25 cellular contexts compared by ENCODE assay signal in the genomic region with DNA sequence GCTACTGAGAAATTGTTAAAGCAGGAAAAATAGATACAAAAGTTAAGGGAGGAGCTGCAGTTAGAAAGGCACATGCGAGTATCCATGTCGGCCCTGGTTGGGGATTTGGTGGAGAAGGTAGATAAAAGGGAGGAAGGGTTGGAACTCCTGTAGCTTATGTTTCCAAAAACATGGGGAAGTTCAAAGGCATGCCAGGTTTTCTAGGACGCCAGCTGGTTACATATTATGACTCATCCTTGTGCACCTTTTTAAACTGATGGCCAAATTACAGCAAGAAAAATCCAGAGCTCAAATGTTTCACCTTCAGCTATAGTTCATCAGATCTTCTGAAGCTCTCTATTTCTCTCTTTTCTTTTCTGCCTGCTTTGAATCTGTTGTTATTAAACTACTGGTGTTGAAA. TPM values are rescaled to one million over a fixed set of nuclear protein-coding genes. Genes with fewer than 3 reads are reported as not detected.
DNase-seq lines count a peak whose midpoint lies in the region; ATAC-seq and TF ChIP-seq lines count a peak whose summit lies in the region.
"Had no signal": no experiment of that assay in that cellular context is flagged by ENCODE, and none has a peak within 500 bp of the region (broad histone marks: within the 10 kb centered on the region; RNA-seq: fewer than 3 reads in every experiment).

No MANE protein-coding gene starts in this region.

- no peaks in the 10 kb centered on the region for H3K36me3 Mint-ChIP-seq in activated T-cell treated with anti-CD3 and anti-CD28 coated beads, Interleukin-2, amount 50 U/mL, for 72 hours (ENCODE audit: insufficient read depth in 2 of 2)
- H3K36me3 Mint-ChIP-seq: CD4-positive, alpha-beta memory T cell; natural killer cell treated with Interleukin-12 subunit alpha and Interleukin-12 subunit beta and Interleukin-15 and Interleukin-18, amount 100 ng/mL, for 72 hours; stimulated activated memory B cell treated with anti-CD40 and anti-IgM and Interleukin-4, amounts not matched to agents 10 μg/mL and 1 μg/mL and 100 μg/mL, for 72 hours had no signal

- H3K9me3 Mint-ChIP-seq in activated T-cell treated with anti-CD3 and anti-CD28 coated beads, Interleukin-2, amount 50 U/mL, for 72 hours = no peaks in the 10 kb centered on the region
- H3K9me3 Mint-ChIP-seq: natural killer cell treated with Interleukin-12 subunit alpha and Interleukin-12 subunit beta and Interleukin-15 and Interleukin-18, amount 100 ng/mL, for 72 hours; stimulated activated memory B cell treated with anti-CD40 and anti-IgM and Interleukin-4, amounts not matched to agents 10 μg/mL and 1 μg/mL and 100 μg/mL, for 72 hours had no signal

- no peak overlapping the region for H3K27ac ChIP-seq in HEK293 (ENCODE audit: extremely low read depth, low read depth, low read length)
- H3K27ac ChIP-seq in PC-3 (ENCODE audit: low read length) = no peak overlapping the region
- peak overlapping the region; percentile 75 to 85 (median 78) for H3K27ac ChIP-seq in gastrocnemius medialis
- no peak overlapping the region for H3K27ac ChIP-seq in right cardiac atrium (ENCODE audit: low read length)
- H3K27ac ChIP-seq in uterus = no peak overlapping the region
- H3K27ac ChIP-seq: PC-9, SJCRH30, WERI-Rb-1 had no signal

- BruUV-seq in PC-3 (replicated peaks; lab: Mats Ljungman, UMichigan) = no TSS peak

- no peak overlapping the region for H3K9ac ChIP-seq in PC-3 (ENCODE audit: low read length)

- no peaks in the 10 kb centered on the region for H3K27me3 ChIP-seq in PC-3 (ENCODE audit: low read length)
- H3K27me3 ChIP-seq in gastrocnemius medialis = no peaks in the 10 kb centered on the region
- H3K27me3 ChIP-seq in right cardiac atrium (ENCODE audit: control insufficient read depth, insufficient read depth) = no peaks in the 10 kb centered on the region
- no peaks in the 10 kb centered on the region for H3K27me3 ChIP-seq in uterus
- H3K27me3 ChIP-seq: SJCRH30 had no signal

- H3K27me3 Mint-ChIP-seq in activated T-cell treated with anti-CD3 and anti-CD28 coated beads, Interleukin-2, amount 50 U/mL, for 72 hours (ENCODE audit: low read depth) = peaks cover under 1% of the 10 kb centered on the region

- DNase-seq in PC-3 = peak; percentile 67
- peak; percentile 54 to 85 for DNase-seq in cerebellar nuclear complex (lab: John Stamatoyannopoulos, UW)
- DNase-seq in gastrocnemius medialis = peak; percentile 37 to 44
- DNase-seq in activated T-cell treated with anti-CD3 and anti-CD28 coated beads, Interleukin-2, amount 50 U/mL, for 72 hours = no peak
- DNase-seq in right cardiac atrium = no peak
- no peak for DNase-seq in uterus
- DNase-seq: activated CD4-positive, alpha-beta T cell treated with anti-CD3 and anti-CD28 coated beads, Interleukin-2, amount 50 U/mL, for 1 hour; activated CD8-positive, alpha-beta memory T cell treated with anti-CD3 and anti-CD28 coated beads, Interleukin-2, amount 50 U/mL, for 48 hours; activated effector memory CD4-positive, alpha-beta T cell treated with anti-CD3 and anti-CD28 coated beads, Interleukin-2, amount 50 U/mL, for 16 hours; CD4-positive, alpha-beta memory T cell; DMS79 treated with DMSO at 0.1 percent for 48 hours; effector CD8-positive, alpha-beta T cell; H7; left colon; midbrain; NCI-H1105; NCI-H2081 treated with DMSO at 0.1 percent for 48 hours; SJCRH30; stimulated activated CD4-positive, alpha-beta T cell treated with anti-CD3 and anti-CD28 coated beads, Interleukin-1b, Interleukin-23, amount 100 ng/mL, for 48 hours; T-helper 17 cell; WERI-Rb-1 had no signal

- peak overlapping the region; percentile 16; the same call in 1 of the 2 replicates for H3K4me2 ChIP-seq in PC-3 (ENCODE audit: low read length)
- H3K4me2 ChIP-seq: PC-9 had no signal

- H3K9me3 ChIP-seq in HEK293 (ENCODE audit: control insufficient read depth, insufficient read depth, low read depth, low read length) (no peaks in the 10 kb centered on the region), PC-3 (ENCODE audit: low read length) (no peaks in the 10 kb centered on the region), gastrocnemius medialis (no peaks in the 10 kb centered on the region), right cardiac atrium (ENCODE audit: control insufficient read depth, low read length) (no peaks in the 10 kb centered on the region), uterus (no peaks in the 10 kb centered on the region)
- H3K9me3 ChIP-seq: SJCRH30 had no signal

- peaks cover 8% of the 10 kb centered on the region for H3K4me1 Mint-ChIP-seq in activated T-cell treated with anti-CD3 and anti-CD28 coated beads, Interleukin-2, amount 50 U/mL, for 72 hours (ENCODE audit: low read depth)

- H3K9me2 ChIP-seq in PC-3 (replicated peaks; ENCODE audit: low read length) = no peaks in the 10 kb centered on the region

- no peaks in the 10 kb centered on the region for H3F3A ChIP-seq in PC-3 (ENCODE audit: low read length, unreplicated experiment)

- POLR2A ChIA-PET in HEK293 (lab: Yijun Ruan, JAX) = interaction anchor here (0.6 kb wide), 1 partner anchor 19 kb away, joined by 5 read pairs; no protein-coding TSS in a partner anchor
- POLR2A ChIA-PET in PC-3 (lab: Charles Lee; ENCODE audit: unreplicated experiment) = interaction anchor here (0.6 kb wide), 3 partner anchors 70 to 398 kb away, joined by 3 to 5 read pairs (median 4); no protein-coding TSS in a partner anchor

- in situ Hi-C loops in gastrocnemius medialis (cut with MboI; ENCODE audit: low sequenced_read_pairs in 4 of 4) = loop anchor here in 3 of 4 donors (10.0 to 25.0 kb wide), 2 partner anchors 229 to 683 kb away; a partner anchor contains a TSS

- no peaks in the 10 kb centered on the region for H3K79me2 ChIP-seq in PC-3 (ENCODE audit: low read length)

- no peak overlapping the region for H2AFZ ChIP-seq in PC-3 (ENCODE audit: low read length)
- H2AFZ ChIP-seq: PC-9 had no signal

- no peaks in the 10 kb centered on the region for H3K4me1 ChIP-seq in HEK293 (ENCODE audit: control insufficient read depth, insufficient read depth, low read length)
- peaks cover 16% of the 10 kb centered on the region for H3K4me1 ChIP-seq in PC-3 (ENCODE audit: insufficient read depth, low read length)
- H3K4me1 ChIP-seq in gastrocnemius medialis = peaks cover 14 to 27% of the 10 kb centered on the region in 2 donors
- no peaks in the 10 kb centered on the region for H3K4me1 ChIP-seq in right cardiac atrium (ENCODE audit: control insufficient read depth, insufficient read depth, low read length)
- no peaks in the 10 kb centered on the region for H3K4me1 ChIP-seq in uterus
- H3K4me1 ChIP-seq: SJCRH30 had no signal

- no peaks in the 10 kb centered on the region for H4K20me1 ChIP-seq in PC-3 (ENCODE audit: low read length)

- 71% methylated on average over 3 of the region's 3 CpGs for WGBS in right cardiac atrium

- H3K4me3 Mint-ChIP-seq in activated T-cell treated with anti-CD3 and anti-CD28 coated beads, Interleukin-2, amount 50 U/mL, for 72 hours = no peak overlapping the region
- H3K4me3 Mint-ChIP-seq: CD4-positive, alpha-beta memory T cell; natural killer cell treated with Interleukin-12 subunit alpha and Interleukin-12 subunit beta and Interleukin-15 and Interleukin-18, amount 100 ng/mL, for 72 hours; stimulated activated memory B cell treated with anti-CD40 and anti-IgM and Interleukin-4, amounts not matched to agents 10 μg/mL and 1 μg/mL and 100 μg/mL, for 72 hours; T-helper 17 cell had no signal

- no peak overlapping the region for H3K4me3 ChIP-seq in HEK293 (ENCODE audit: low read depth, low read length)
- no peak overlapping the region for H3K4me3 ChIP-seq in PC-3 (ENCODE audit: low read length)
- peak overlapping the region in 1 of 4 donors; percentile 22 for H3K4me3 ChIP-seq in gastrocnemius medialis
- no peak overlapping the region for H3K4me3 ChIP-seq in right cardiac atrium (ENCODE audit: low read length)
- H3K4me3 ChIP-seq in uterus = no peak overlapping the region
- H3K4me3 ChIP-seq: PC-9, SJCRH30 had no signal

- intact Hi-C loops in PC-3 (cut with micrococcal nuclease) = no loop called here
- intact Hi-C loops in gastrocnemius medialis (cut with DNase I; ENCODE audit: low total_unique reads) = loop anchor here (1.0 to 10.0 kb wide), 2 partner anchors 122 to 699 kb away; a partner anchor contains a TSS
- intact Hi-C loops in right cardiac atrium (cut with DNase I) = no loop called here
- intact Hi-C loops in uterus (cut with DNase I; ENCODE audit: low total_unique reads) = no loop called here

- H3K36me3 ChIP-seq in HEK293 (ENCODE audit: control insufficient read depth in 2 of 2, insufficient read depth in 1 of 2, low read length in 2 of 2) (no peaks in the 10 kb centered on the region), PC-3 (ENCODE audit: low read depth, low read length) (no peaks in the 10 kb centered on the region), gastrocnemius medialis (no peaks in the 10 kb centered on the region), uterus (no peaks in the 10 kb centered on the region)
- H3K36me3 ChIP-seq: SJCRH30, WERI-Rb-1 had no signal

- no peak overlapping the region for H3K27ac Mint-ChIP-seq in activated T-cell treated with anti-CD3 and anti-CD28 coated beads, Interleukin-2, amount 50 U/mL, for 72 hours
- H3K27ac Mint-ChIP-seq: CD4-positive, alpha-beta memory T cell; natural killer cell treated with Interleukin-12 subunit alpha and Interleukin-12 subunit beta and Interleukin-15 and Interleukin-18, amount 100 ng/mL, for 72 hours; stimulated activated memory B cell treated with anti-CD40 and anti-IgM and Interleukin-4, amounts not matched to agents 10 μg/mL and 1 μg/mL and 100 μg/mL, for 72 hours; T-helper 17 cell had no signal

- CTCF ChIA-PET in HEK293 (lab: Yijun Ruan, JAX) = interaction anchor here (0.6 to 1.6 kb wide), 3 partner anchors 9 to 383 kb away, joined by 3 to 4 read pairs (median 3); no protein-coding TSS in a partner anchor
- CTCF ChIA-PET in PC-3 (lab: Charles Lee) = interaction anchor here (0.6 to 1.1 kb wide), 6 partner anchors 55 to 315 kb away, joined by 3 to 10 read pairs (median 3); no protein-coding TSS in a partner anchor

- TF ChIP-seq CTCF in HEK293 (tag by site-specific recombination; IDR thresholded peaks at IDR 0.05) (no peak), PC-3 (conservative IDR thresholded peaks at IDR 0.05; ENCODE audit: low read depth, low read length) (no peak), gastrocnemius medialis (IDR thresholded peaks at IDR 0.05 in 4 of 5, conservative IDR thresholded peaks at IDR 0.05 in 1 of 5) (no peak), uterus (IDR thresholded peaks at IDR 0.05) (no peak)

- ATAC-seq in PC-3 (peak; percentile 70), gastrocnemius medialis (peak; percentile 70 to 83), right cardiac atrium (no peak)
- ATAC-seq in activated T-cell treated with anti-CD3 and anti-CD28 coated beads, Interleukin-2, amount 50 U/mL, for 72 hours (replicated peaks in 1 of 2) = no peak
- ATAC-seq: left colon; natural killer cell treated with Interleukin-12 subunit alpha and Interleukin-12 subunit beta and Interleukin-15 and Interleukin-18, amount 100 ng/mL, for 72 hours; stimulated activated memory B cell treated with anti-CD40 and anti-IgM and Interleukin-4, amounts not matched to agents 10 μg/mL and 1 μg/mL and 100 μg/mL, for 72 hours; T-helper 17 cell had no signal

- TF ChIP-seq POLR2A in gastrocnemius medialis (IDR thresholded peaks at IDR 0.05) = no peak
- TF ChIP-seq POLR2A in uterus (IDR thresholded peaks at IDR 0.05) = no peak

RNA-seq across cellular contexts. Expression of a gene that starts 13.2 kb away (rescaled TPM):
- total RNA-seq in PC-3 (2014; rRNA removed) (111 and 120 TPM in 2 replicates), gastrocnemius medialis (10 to 100 TPM; 35.3 to 63.9 (median 47.1) TPM), right cardiac atrium (10 to 100 TPM; 17.6 to 29.0 (median 21.0) TPM), uterus (100 to 1,000 TPM in 2 of 4 donors, 10 to 100 TPM in 2; 44.6 to 179 (median 97.8) TPM)
- 10 to 100 TPM; 19.0 to 20.8 TPM for total RNA-seq in activated T-cell treated with anti-CD3 and anti-CD28 coated beads, Interleukin-2, amount 50 U/mL, for 72 hours
- 8.4 TPM for polyA plus RNA-seq in right cardiac atrium

RNA-seq across cellular contexts. Expression of a gene that starts 14.3 kb away (rescaled TPM):
- total RNA-seq in PC-3 (2014; rRNA removed) (0.63 and 1.3 TPM in 2 replicates), gastrocnemius medialis (1 to 10 TPM in 1 of 4 donors, under 1 TPM in 3; 0.15 to 1.3 (median 0.58) TPM), right cardiac atrium (1 to 10 TPM; 1.7 to 2.8 (median 2.2) TPM), uterus (10 to 100 TPM in 3 of 4 donors, 1 to 10 TPM in 1; 1.5 to 24.3 (median 13.0) TPM)
- under 1 TPM; 0.77 to 0.93 TPM for total RNA-seq in activated T-cell treated with anti-CD3 and anti-CD28 coated beads, Interleukin-2, amount 50 U/mL, for 72 hours
- polyA plus RNA-seq in right cardiac atrium = 1.4 TPM

Comparison
In these comparisons a context has a peak if more than half of its experiments do, and no peak if none do; other contexts are left out.
1. H3K27ac ChIP-seq: peak in gastrocnemius medialis (4 of 4); none in HEK293 (single experiment), PC-3 (single experiment), right cardiac atrium (single experiment) and uterus (0 of 2).
2. ATAC-seq: peak in PC-3 (single experiment) and gastrocnemius medialis (2 of 2); none in activated T-cell treated with anti-CD3 and anti-CD28 coated beads, Interleukin-2, amount 50 U/mL, for 72 hours (0 of 2) and right cardiac atrium (0 of 2).
3. DNase-seq: peak in PC-3 (single experiment), cerebellar nuclear complex (2 of 2) and gastrocnemius medialis (2 of 2); none in activated T-cell treated with anti-CD3 and anti-CD28 coated beads, Interleukin-2, amount 50 U/mL, for 72 hours (0 of 2), right cardiac atrium (0 of 3) and uterus (0 of 2).